In the genomic region with DNA sequence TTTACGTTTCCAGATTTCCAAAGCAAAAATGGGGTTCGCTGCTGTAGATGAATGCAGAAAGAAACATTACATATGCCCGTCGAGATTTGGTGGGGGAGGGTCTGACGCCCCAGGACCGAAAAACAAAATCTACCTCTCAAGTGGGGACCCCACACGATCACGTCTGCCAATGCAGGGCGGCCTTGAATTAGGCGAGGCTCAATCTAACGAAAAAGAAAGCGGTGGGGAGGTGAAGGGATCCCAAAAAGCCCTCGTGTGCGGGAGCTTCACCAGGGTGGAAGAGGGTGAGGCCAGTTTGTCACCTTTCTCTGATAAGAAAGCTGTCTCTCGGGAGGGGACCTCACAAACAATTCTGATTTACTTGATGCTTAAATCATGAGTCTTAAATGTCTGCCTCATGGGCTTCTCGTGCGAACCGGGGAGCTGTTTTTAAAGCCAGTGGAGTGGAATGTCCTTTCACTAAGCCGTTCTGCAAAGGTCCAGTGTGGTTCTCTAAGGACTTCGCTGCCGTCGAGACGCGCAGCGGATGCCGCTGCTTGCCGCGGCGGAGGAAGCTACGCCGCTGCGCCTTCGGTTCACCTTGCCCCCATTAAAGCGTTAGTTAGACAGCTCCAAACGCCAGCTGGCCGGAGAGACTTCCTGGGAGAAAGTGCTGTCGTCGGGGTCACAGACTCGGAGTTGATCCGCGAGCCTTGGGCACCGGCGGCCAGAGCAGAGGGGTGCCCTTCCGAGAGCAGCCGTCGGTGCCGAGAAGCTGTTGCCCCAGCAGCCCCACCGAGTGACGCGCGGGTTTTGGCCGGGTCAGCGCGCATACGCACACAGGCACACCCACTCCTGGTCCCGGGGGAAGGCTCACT, we compare ENCODE assay signal across 9 cellular contexts. TPM values are rescaled to one million over a fixed set of nuclear protein-coding genes. Genes with fewer than 3 reads are reported as not detected.
A peak's percentile ranks its signal among the peaks of the same experiment; 100 is the strongest.
DNase-seq lines count a peak whose midpoint lies in the region; ATAC-seq, FAIRE-seq and TF ChIP-seq lines count a peak whose summit lies in the region.
"Had no signal": no experiment of that assay in that cellular context is flagged by ENCODE, and none has a peak within 500 bp of the region (broad histone marks: within the 10 kb centered on the region; RNA-seq: fewer than 3 reads in every experiment).

No MANE protein-coding gene starts in this region.

- no peaks in the 10 kb centered on the region for H3K9me3 Mint-ChIP-seq in activated naive CD4-positive, alpha-beta T cell treated with anti-CD3 and anti-CD28 coated beads, Interleukin-2, amount 50 U/mL, for 24 hours
- H3K9me3 Mint-ChIP-seq in activated CD8-positive, alpha-beta memory T cell treated with anti-CD3 and anti-CD28 coated beads, Interleukin-2, amount 10 ng/mL, durations not matched to agents 7 days and 5 days (ENCODE audit: low read depth): no peaks in the 10 kb centered on the region
- no peaks in the 10 kb centered on the region for H3K9me3 Mint-ChIP-seq in stimulated activated naive CD8-positive, alpha-beta T cell treated with anti-CD3 and anti-CD28 coated beads, Interleukin-15, Interleukin-2, amounts not matched to agents 100 ng/mL and 50 ng/mL, for 24 hours

- intact Hi-C loops in upper lobe of right lung (cut with DNase I) (no loop called here), tibial artery (cut with DNase I; ENCODE audit: low total_unique reads) (no loop called here)

- H3K4me1 ChIP-seq in upper lobe of right lung: peaks cover 43% of the 10 kb centered on the region
- peaks cover 0 to 52% (median 44%) of the 10 kb centered on the region in 4 donors for H3K4me1 ChIP-seq in tibial artery

- H3K27ac ChIP-seq in upper lobe of right lung (no peak overlapping the region), tibial artery (no peak overlapping the region)

- no peak overlapping the region for H3K4me3 ChIP-seq in upper lobe of right lung
- peak overlapping the region in 1 of 2 donors; percentile 48 for H3K4me3 ChIP-seq in tibial artery

- no peak for TF ChIP-seq CTCF in upper lobe of right lung (IDR thresholded peaks at IDR 0.05)
- no peak for TF ChIP-seq CTCF in tibial artery (IDR thresholded peaks at IDR 0.05)

- H3K27ac Mint-ChIP-seq in activated naive CD4-positive, alpha-beta T cell treated with anti-CD3 and anti-CD28 coated beads, Interleukin-2, amount 50 U/mL, for 24 hours: no peak overlapping the region
- peak overlapping the region; percentile 67 for H3K27ac Mint-ChIP-seq in activated CD8-positive, alpha-beta memory T cell treated with anti-CD3 and anti-CD28 coated beads, Interleukin-2, amount 10 ng/mL, durations not matched to agents 7 days and 5 days
- peak overlapping the region; percentile 40 for H3K27ac Mint-ChIP-seq in stimulated activated naive CD8-positive, alpha-beta T cell treated with anti-CD3 and anti-CD28 coated beads, Interleukin-15, Interleukin-2, amounts not matched to agents 100 ng/mL and 50 ng/mL, for 24 hours

- FAIRE-seq in HTR-8/SVneo (lab: Jason Lieb, UNC): no peak

- CTCF ChIA-PET in activated CD8-positive, alpha-beta memory T cell treated with anti-CD3 and anti-CD28 coated beads, Interleukin-2, amount 10 ng/mL, durations not matched to agents 7 days and 5 days (lab: Charles Lee): interaction anchor here (1.1 to 4.5 kb wide), 7 partner anchors 11 to 424 kb away, joined by 3 to 25 read pairs (median 5); a partner anchor contains a TSS

- peaks cover 33% of the 10 kb centered on the region for H3K4me1 Mint-ChIP-seq in activated naive CD4-positive, alpha-beta T cell treated with anti-CD3 and anti-CD28 coated beads, Interleukin-2, amount 50 U/mL, for 24 hours
- peaks cover 30% of the 10 kb centered on the region for H3K4me1 Mint-ChIP-seq in activated CD8-positive, alpha-beta memory T cell treated with anti-CD3 and anti-CD28 coated beads, Interleukin-2, amount 10 ng/mL, durations not matched to agents 7 days and 5 days
- H3K4me1 Mint-ChIP-seq in stimulated activated naive CD8-positive, alpha-beta T cell treated with anti-CD3 and anti-CD28 coated beads, Interleukin-15, Interleukin-2, amounts not matched to agents 100 ng/mL and 50 ng/mL, for 24 hours (ENCODE audit: low read depth): peaks cover 41% of the 10 kb centered on the region

- no peak for ATAC-seq in activated CD8-positive, alpha-beta memory T cell treated with anti-CD3 and anti-CD28 coated beads, Interleukin-2, amount 10 ng/mL, durations not matched to agents 7 days and 5 days
- no peak for ATAC-seq in upper lobe of right lung

- H3K27me3 ChIP-seq in upper lobe of right lung (peaks cover 98% of the 10 kb centered on the region), tibial artery (peaks cover 7 to 98% of the 10 kb centered on the region in 2 donors)

- DNase-seq in activated naive CD4-positive, alpha-beta T cell (lab: John Stamatoyannopoulos, UW): no peak
- DNase-seq in activated CD8-positive, alpha-beta memory T cell treated with anti-CD3 and anti-CD28 coated beads, Interleukin-2, amount 10 ng/mL, durations not matched to agents 7 days and 5 days: no peak
- DNase-seq in left kidney (ENCODE audit: low read depth, low spot score): peak; percentile 39
- DNase-seq in HTR-8/SVneo (ENCODE audit: insufficient read length, low spot score): no peak
- no peak for DNase-seq in upper lobe of right lung
- DNase-seq in tibial artery: no peak
- DNase-seq: NCI-H2029 treated with DMSO at 0.1 percent for 48 hours had no signal

- no peaks in the 10 kb centered on the region for H3K36me3 ChIP-seq in upper lobe of right lung
- H3K36me3 ChIP-seq in tibial artery: no peaks in the 10 kb centered on the region

- H3K27me3 Mint-ChIP-seq in activated naive CD4-positive, alpha-beta T cell treated with anti-CD3 and anti-CD28 coated beads, Interleukin-2, amount 50 U/mL, for 24 hours: peaks cover 56% of the 10 kb centered on the region
- peaks cover 90% of the 10 kb centered on the region for H3K27me3 Mint-ChIP-seq in activated CD8-positive, alpha-beta memory T cell treated with anti-CD3 and anti-CD28 coated beads, Interleukin-2, amount 10 ng/mL, durations not matched to agents 7 days and 5 days
- peaks cover 80% of the 10 kb centered on the region for H3K27me3 Mint-ChIP-seq in stimulated activated naive CD8-positive, alpha-beta T cell treated with anti-CD3 and anti-CD28 coated beads, Interleukin-15, Interleukin-2, amounts not matched to agents 100 ng/mL and 50 ng/mL, for 24 hours

- H3K9me3 ChIP-seq in upper lobe of right lung (no peaks in the 10 kb centered on the region), tibial artery (no peaks in the 10 kb centered on the region)

- H3K4me3 Mint-ChIP-seq in activated naive CD4-positive, alpha-beta T cell treated with anti-CD3 and anti-CD28 coated beads, Interleukin-2, amount 50 U/mL, for 24 hours: peak overlapping the region; percentile 67
- peak overlapping the region; percentile 35 for H3K4me3 Mint-ChIP-seq in activated CD8-positive, alpha-beta memory T cell treated with anti-CD3 and anti-CD28 coated beads, Interleukin-2, amount 10 ng/mL, durations not matched to agents 7 days and 5 days
- peak overlapping the region; percentile 57 for H3K4me3 Mint-ChIP-seq in stimulated activated naive CD8-positive, alpha-beta T cell treated with anti-CD3 and anti-CD28 coated beads, Interleukin-15, Interleukin-2, amounts not matched to agents 100 ng/mL and 50 ng/mL, for 24 hours

- no peaks in the 10 kb centered on the region for H3K36me3 Mint-ChIP-seq in activated naive CD4-positive, alpha-beta T cell treated with anti-CD3 and anti-CD28 coated beads, Interleukin-2, amount 50 U/mL, for 24 hours
- H3K36me3 Mint-ChIP-seq in activated CD8-positive, alpha-beta memory T cell treated with anti-CD3 and anti-CD28 coated beads, Interleukin-2, amount 10 ng/mL, durations not matched to agents 7 days and 5 days: peaks cover 5% of the 10 kb centered on the region
- no peaks in the 10 kb centered on the region for H3K36me3 Mint-ChIP-seq in stimulated activated naive CD8-positive, alpha-beta T cell treated with anti-CD3 and anti-CD28 coated beads, Interleukin-15, Interleukin-2, amounts not matched to agents 100 ng/mL and 50 ng/mL, for 24 hours (ENCODE audit: low read depth)

RNA-seq across cellular contexts. Expression of a gene that starts 1.5 kb away (rescaled TPM):
- total RNA-seq in activated CD8-positive, alpha-beta memory T cell treated with anti-CD3 and anti-CD28 coated beads, Interleukin-2, amount 10 ng/mL, durations not matched to agents 7 days and 5 days: not detected
- total RNA-seq in upper lobe of right lung: not detected

RNA-seq across cellular contexts. Expression of a gene that starts 13.7 kb away (rescaled TPM):
- not detected for total RNA-seq in activated CD8-positive, alpha-beta memory T cell treated with anti-CD3 and anti-CD28 coated beads, Interleukin-2, amount 10 ng/mL, durations not matched to agents 7 days and 5 days
- not detected for total RNA-seq in upper lobe of right lung

RNA-seq across cellular contexts. Expression of a gene that starts 19.9 kb away (rescaled TPM):
- 100 to 1,000 TPM; 282 to 319 TPM for total RNA-seq in activated CD8-positive, alpha-beta memory T cell treated with anti-CD3 and anti-CD28 coated beads, Interleukin-2, amount 10 ng/mL, durations not matched to agents 7 days and 5 days
- total RNA-seq in upper lobe of right lung: 61.8 TPM
